ENCODE assay signal across 1 cellular context in genomic region chr6:10479939-10480700, GRCh38.
TF ChIP-seq lines count a peak whose summit lies in the region.

No MANE protein-coding gene starts in this region.

TF ChIP-seq in SK-N-SH, 30 proteins besides CTCF, POLR2A, EP300 and RAD21 (continued from another document):
- TF ChIP-seq, protein P1, sequence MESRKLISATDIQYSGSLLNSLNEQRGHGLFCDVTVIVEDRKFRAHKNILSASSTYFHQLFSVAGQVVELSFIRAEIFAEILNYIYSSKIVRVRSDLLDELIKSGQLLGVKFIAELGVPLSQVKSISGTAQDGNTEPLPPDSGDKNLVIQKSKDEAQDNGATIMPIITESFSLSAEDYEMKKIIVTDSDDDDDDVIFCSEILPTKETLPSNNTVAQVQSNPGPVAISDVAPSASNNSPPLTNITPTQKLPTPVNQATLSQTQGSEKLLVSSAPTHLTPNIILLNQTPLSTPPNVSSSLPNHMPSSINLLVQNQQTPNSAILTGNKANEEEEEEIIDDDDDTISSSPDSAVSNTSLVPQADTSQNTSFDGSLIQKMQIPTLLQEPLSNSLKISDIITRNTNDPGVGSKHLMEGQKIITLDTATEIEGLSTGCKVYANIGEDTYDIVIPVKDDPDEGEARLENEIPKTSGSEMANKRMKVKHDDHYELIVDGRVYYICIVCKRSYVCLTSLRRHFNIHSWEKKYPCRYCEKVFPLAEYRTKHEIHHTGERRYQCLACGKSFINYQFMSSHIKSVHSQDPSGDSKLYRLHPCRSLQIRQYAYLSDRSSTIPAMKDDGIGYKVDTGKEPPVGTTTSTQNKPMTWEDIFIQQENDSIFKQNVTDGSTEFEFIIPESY (IDR thresholded peaks at IDR 0.05; ENCODE audit: borderline replicate concordance, low read depth): no peak
- TF ChIP-seq CHD2 (IDR thresholded peaks at IDR 0.05; ENCODE audit: low read length, partially characterized antibody): no peak
